Comparison of ENCODE assay signal across 9 cellular contexts in genomic region chr1:161037661-161038522, GRCh38. TPM values are rescaled to one million over a fixed set of nuclear protein-coding genes. Genes with fewer than 3 reads are reported as not detected.
DNase-seq lines count a peak whose midpoint lies in the region; ATAC-seq, FAIRE-seq and TF ChIP-seq lines count a peak whose summit lies in the region.
"Had no signal": no experiment of that assay in that cellular context is flagged by ENCODE, and none has a peak within 500 bp of the region (broad histone marks: within the 10 kb centered on the region; RNA-seq: fewer than 3 reads in every experiment).

No MANE protein-coding gene starts in this region.

- H3K27ac Mint-ChIP-seq in activated naive CD8-positive, alpha-beta T cell treated with anti-CD3 and anti-CD28 coated beads for 36 hours = peak overlapping the region; percentile 93
- no peak overlapping the region for H3K27ac Mint-ChIP-seq in chondrocyte (ENCODE audit: unreplicated experiment)

- H3K36me3 Mint-ChIP-seq in activated naive CD8-positive, alpha-beta T cell treated with anti-CD3 and anti-CD28 coated beads for 36 hours = peaks cover 25% of the 10 kb centered on the region
- peaks cover 31% of the 10 kb centered on the region for H3K36me3 Mint-ChIP-seq in chondrocyte (ENCODE audit: low read depth)

- peaks cover 4 to 5% of the 10 kb centered on the region in 2 donors for H3K4me1 ChIP-seq in kidney (ENCODE audit: control insufficient read depth in 1 of 2, insufficient read depth in 1 of 2, low read depth in 1 of 2, low read length in 2 of 2)
- H3K4me1 ChIP-seq in subcutaneous abdominal adipose tissue (ENCODE audit: control insufficient read depth in 5 of 5, insufficient read depth in 5 of 5, low read length in 5 of 5) = peaks cover 0 to 31% (median 13%) of the 10 kb centered on the region in 5 donors

- intact Hi-C loops in kidney (cut with DNase I) = no loop called here

- FAIRE-seq in kidney (lab: Jason Lieb, UNC) = no peak

- H3K9me3 ChIP-seq in kidney (ENCODE audit: control insufficient read depth in 1 of 2, low read length in 2 of 2) (no peaks in the 10 kb centered on the region), subcutaneous abdominal adipose tissue (ENCODE audit: control insufficient read depth in 5 of 5, low read length in 5 of 5) (no peaks in the 10 kb centered on the region)

- H3K4me1 Mint-ChIP-seq in activated naive CD8-positive, alpha-beta T cell treated with anti-CD3 and anti-CD28 coated beads for 36 hours = peaks cover 49% of the 10 kb centered on the region
- H3K4me1 Mint-ChIP-seq in chondrocyte (ENCODE audit: low read depth) = no peaks in the 10 kb centered on the region

- H3K27ac ChIP-seq in kidney (ENCODE audit: low read depth in 2 of 2, low read length in 2 of 2) (peak overlapping the region in 1 of 2 donors; percentile 40), subcutaneous abdominal adipose tissue (ENCODE audit: low read depth, low read length) (peak overlapping the region; percentile 13)

- DNase-seq in NCI-H146 (lab: John Stamatoyannopoulos, UW) (peak; percentile 46), NCI-H146 treated with DMSO at 0.1 percent for 48 hours (lab: John Stamatoyannopoulos, UW; ENCODE audit: unreplicated experiment) (no peak), kidney (no peak), chondrocyte (ENCODE audit: low spot score) (no peak)
- no peak for DNase-seq in activated naive CD8-positive, alpha-beta T cell treated with anti-CD3 and anti-CD28 coated beads for 36 hours
- DNase-seq: 8988T had no signal

- H3K4me3 ChIP-seq in kidney (ENCODE audit: low read length in 2 of 2) (peak overlapping the region; percentile 70 to 74), subcutaneous abdominal adipose tissue (ENCODE audit: low read depth in 1 of 5, low read length in 5 of 5) (peak overlapping the region; percentile 42 to 73 (median 54))

- H3K4me3 Mint-ChIP-seq in activated naive CD8-positive, alpha-beta T cell treated with anti-CD3 and anti-CD28 coated beads for 36 hours = peak overlapping the region; percentile 89
- H3K4me3 Mint-ChIP-seq in chondrocyte (ENCODE audit: unreplicated experiment) = no peak overlapping the region

- no peaks in the 10 kb centered on the region for H3K27me3 ChIP-seq in subcutaneous abdominal adipose tissue (ENCODE audit: control insufficient read depth in 5 of 5, insufficient read depth in 4 of 5, low read length in 5 of 5)

- H3K9me3 Mint-ChIP-seq in activated naive CD8-positive, alpha-beta T cell treated with anti-CD3 and anti-CD28 coated beads for 36 hours = no peaks in the 10 kb centered on the region
- H3K9me3 Mint-ChIP-seq in chondrocyte (ENCODE audit: low read depth) = no peaks in the 10 kb centered on the region

- no peak for ATAC-seq in activated CD4-positive, CD25-positive, alpha-beta regulatory T cell treated with anti-CD3 and anti-CD28 coated beads, Interleukin-2, amount 50 U/mL, for 24 hours
- no peak for ATAC-seq in GM18519 (IDR thresholded peaks at IDR 0.05; ENCODE audit: low FRiP score, unreplicated experiment)

- H3K27me3 Mint-ChIP-seq in activated naive CD8-positive, alpha-beta T cell treated with anti-CD3 and anti-CD28 coated beads for 36 hours = no peaks in the 10 kb centered on the region
- H3K27me3 Mint-ChIP-seq in chondrocyte (ENCODE audit: low read depth) = no peaks in the 10 kb centered on the region

- peaks cover 29 to 35% of the 10 kb centered on the region in 2 donors for H3K36me3 ChIP-seq in kidney (ENCODE audit: control insufficient read depth in 1 of 2, insufficient read depth in 2 of 2, low read length in 2 of 2)
- peaks cover 3 to 47% (median 45%) of the 10 kb centered on the region in 5 donors for H3K36me3 ChIP-seq in subcutaneous abdominal adipose tissue (ENCODE audit: control insufficient read depth in 5 of 5, insufficient read depth in 5 of 5, low read length in 5 of 5)

- TF ChIP-seq CTCF in kidney (IDR thresholded peaks at IDR 0.05; ENCODE audit: borderline replicate concordance, extremely low read depth, insufficient read depth) = no peak
- no peak for TF ChIP-seq CTCF in chondrocyte (IDR thresholded peaks at IDR 0.05)

- H3K9ac ChIP-seq in kidney (ENCODE audit: low read length in 2 of 2) (peak overlapping the region in 1 of 2 donors; percentile 65), subcutaneous abdominal adipose tissue (ENCODE audit: low read length in 5 of 5) (peak overlapping the region in 2 of 5 donors; percentile 59 to 61)

RNA-seq across cellular contexts. Expression of gene TSTD1, which starts 0.9 kb away (rescaled TPM):
- 10 to 100 TPM; 44.8 to 45.7 TPM for total RNA-seq in activated naive CD8-positive, alpha-beta T cell treated with anti-CD3 and anti-CD28 coated beads for 36 hours
- total RNA-seq in kidney (74.5 TPM), chondrocyte (0.70 TPM in 1 of 3 replicates, not detected in the others)
- 200 TPM for polyA plus RNA-seq in kidney (ENCODE audit: insufficient read depth, low read depth, low replicate concordance)

RNA-seq across cellular contexts. Expression of gene USF1, which starts 7.9 kb away (rescaled TPM):
- total RNA-seq in activated naive CD8-positive, alpha-beta T cell treated with anti-CD3 and anti-CD28 coated beads for 36 hours = 10 to 100 TPM; 57.0 to 62.0 TPM
- total RNA-seq in kidney (56.1 TPM), chondrocyte (34.3 to 44.6 TPM (median 35.3 TPM) in 3 replicates)
- 48.7 TPM for polyA plus RNA-seq in kidney (ENCODE audit: insufficient read depth, low read depth, low replicate concordance)

RNA-seq across cellular contexts. Expression of gene F11R, which starts 16.9 kb away (rescaled TPM):
- 10 to 100 TPM; 12.8 to 13.4 TPM for total RNA-seq in activated naive CD8-positive, alpha-beta T cell treated with anti-CD3 and anti-CD28 coated beads for 36 hours
- 117 TPM for total RNA-seq in kidney
- 36.9 TPM for polyA plus RNA-seq in kidney (ENCODE audit: insufficient read depth, low read depth, low replicate concordance)
- total RNA-seq in chondrocyte = 0.54 to 0.90 TPM (median 0.68 TPM) in 3 replicates

RNA-seq across cellular contexts. Expression of gene ARHGAP30, which starts 31.8 kb away (rescaled TPM):
- total RNA-seq in activated naive CD8-positive, alpha-beta T cell treated with anti-CD3 and anti-CD28 coated beads for 36 hours = 100 to 1,000 TPM; 146 to 157 TPM
- total RNA-seq in kidney = 21.6 TPM
- polyA plus RNA-seq in kidney (ENCODE audit: insufficient read depth, low read depth, low replicate concordance) = 1.2 TPM
- total RNA-seq in chondrocyte = not detected in 3 replicates

RNA-seq across cellular contexts. Expression of gene NECTIN4, which starts 51.5 kb away (rescaled TPM):
- under 1 TPM; 0.12 to 0.16 TPM for total RNA-seq in activated naive CD8-positive, alpha-beta T cell treated with anti-CD3 and anti-CD28 coated beads for 36 hours
- total RNA-seq in kidney = 12.8 TPM
- 2.7 TPM for polyA plus RNA-seq in kidney (ENCODE audit: insufficient read depth, low read depth, low replicate concordance)
- total RNA-seq in chondrocyte = 0.12 to 0.26 TPM (median 0.12 TPM) in 3 replicates

Comparison
In these comparisons a context has a peak if more than half of its experiments do, and no peak if none do; other contexts are left out.
1. RNA of gene TSTD1, which starts 0.9 kb away (total RNA-seq): 74.5 TPM in kidney (single experiment) and 44.8 to 45.7 TPM in activated naive CD8-positive, alpha-beta T cell treated with anti-CD3 and anti-CD28 coated beads for 36 hours; 0.70 TPM in chondrocyte; every median in the first group is over 10 times any median in the second.